8 cellular contexts compared by ENCODE assay signal in the genomic region with DNA sequence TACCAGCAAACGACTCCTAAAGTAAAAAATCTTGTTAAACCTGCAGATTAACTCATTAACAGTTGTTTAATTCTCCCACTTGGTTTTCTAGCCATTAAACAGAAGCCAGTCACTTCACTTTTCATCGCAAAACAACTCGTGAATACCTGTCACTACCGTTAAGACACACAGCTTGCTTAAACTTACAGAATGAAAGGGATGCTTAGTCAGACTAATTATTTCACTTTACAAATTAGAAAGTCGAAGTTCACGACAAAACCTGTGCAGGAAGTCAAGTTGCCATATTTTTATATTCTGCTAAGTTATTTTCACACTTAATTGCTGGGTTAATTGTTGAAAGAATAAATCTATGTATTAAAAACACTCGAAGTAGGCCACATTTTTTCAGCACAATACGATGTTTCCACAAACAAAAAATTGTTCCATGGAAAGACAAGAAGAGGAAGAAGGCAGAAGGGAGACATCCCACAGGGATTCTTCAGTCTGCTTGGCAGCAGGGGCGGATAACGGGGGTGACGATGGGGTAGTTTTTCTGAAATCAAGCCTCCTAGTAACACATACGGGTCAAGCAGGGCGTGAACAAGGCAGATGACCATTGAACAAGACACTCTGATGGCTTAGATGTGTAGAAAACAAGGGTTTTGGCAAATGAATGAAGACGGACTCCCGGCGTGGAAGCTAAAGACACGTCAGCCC. TPM values are rescaled to one million over a fixed set of nuclear protein-coding genes. Genes with fewer than 3 reads are reported as not detected.
A peak's percentile ranks its signal among the peaks of the same experiment; 100 is the strongest.
DNase-seq lines count a peak whose midpoint lies in the region; ATAC-seq and TF ChIP-seq lines count a peak whose summit lies in the region.

No MANE protein-coding gene starts in this region.

- H3K4me1 Mint-ChIP-seq in CD8-positive, alpha-beta T cell (ENCODE audit: low read depth) = peaks cover 58% of the 10 kb centered on the region

- H3K4me1 ChIP-seq in CD8-positive, alpha-beta T cell (ENCODE audit: insufficient read depth, low read length) = peaks cover 42% of the 10 kb centered on the region
- peaks cover 38 to 42% of the 10 kb centered on the region in 2 experiments for H3K4me1 ChIP-seq in neutrophil (ENCODE audit: control insufficient read depth in 1 of 2, insufficient read depth in 1 of 2, low read depth in 1 of 2, low read length in 1 of 2)

- H3K27ac Mint-ChIP-seq in CD8-positive, alpha-beta T cell = peak overlapping the region; percentile 80

- H3K36me3 Mint-ChIP-seq in CD8-positive, alpha-beta T cell = peaks cover 37% of the 10 kb centered on the region

- no peak for DNase-seq in CD8-positive, alpha-beta T cell
- DNase-seq in HFF-Myc (ENCODE audit: extremely low read depth, low read depth) = no peak
- peak; percentile 18 for DNase-seq in SW480 (ENCODE audit: low spot score)
- peak; percentile 58 to 65 for DNase-seq in erythroblast (lab: John Stamatoyannopoulos, UW)
- DNase-seq in GOT3 (lab: John Stamatoyannopoulos, UW) = no peak

- POLR2A ChIA-PET in CD8-positive, alpha-beta T cell (lab: Charles Lee) = interaction anchor here (1.4 kb wide), 1 partner anchor 77 kb away, joined by 6 read pairs; the partner anchor contains the start of genes CAGE1 and RIOK1

- peak overlapping the region; percentile 71 for H3K27ac ChIP-seq in CD8-positive, alpha-beta T cell (ENCODE audit: low read depth, low read length)
- H3K27ac ChIP-seq in neutrophil = peak overlapping the region; percentile 92

- TF ChIP-seq POLR2A in erythroblast (IDR thresholded peaks at IDR 0.05; ENCODE audit: low read length) = no peak

- H3K9me3 ChIP-seq in CD8-positive, alpha-beta T cell (ENCODE audit: low read length) = no peaks in the 10 kb centered on the region
- no peaks in the 10 kb centered on the region for H3K9me3 ChIP-seq in neutrophil

- H3K27me3 ChIP-seq in CD8-positive, alpha-beta T cell (ENCODE audit: insufficient read depth, low read length) = no peaks in the 10 kb centered on the region
- H3K27me3 ChIP-seq in neutrophil = no peaks in the 10 kb centered on the region

- H3K9me3 Mint-ChIP-seq in CD8-positive, alpha-beta T cell = no peaks in the 10 kb centered on the region

- peak overlapping the region; percentile 88 for H3K4me3 Mint-ChIP-seq in CD8-positive, alpha-beta T cell

- H3K27me3 Mint-ChIP-seq in CD8-positive, alpha-beta T cell (ENCODE audit: low read depth) = no peaks in the 10 kb centered on the region

- no peak for ATAC-seq in CD8-positive, alpha-beta T cell
- ATAC-seq in GM21367 (IDR thresholded peaks at IDR 0.05; ENCODE audit: unreplicated experiment) (no peak), HG03039 (IDR thresholded peaks at IDR 0.05; ENCODE audit: unreplicated experiment) (no peak)

- intact Hi-C loops in CD8-positive, alpha-beta T cell (cut with DNase I, micrococcal nuclease) = loop anchor here (2.0 to 5.0 kb wide), 5 partner anchors 280 to 1123 kb away; partner anchors contain the start of genes EEF1E1 (in 2 of the 2), BLOC1S5 (in 1 of the 2), SLC35B3 (in 1 of the 2) and SNRNP48 (in 1 of the 2)

- peak overlapping the region; percentile 76 for H3K4me3 ChIP-seq in CD8-positive, alpha-beta T cell (ENCODE audit: low read depth, low read length)
- peak overlapping the region; percentile 86 for H3K4me3 ChIP-seq in HFF-Myc (replicated peaks; ENCODE audit: low read depth, low read length)
- peak overlapping the region; percentile 95 for H3K4me3 ChIP-seq in neutrophil (ENCODE audit: low read depth in 1 of 2, low read length in 1 of 2)

- TF ChIP-seq CTCF in CD8-positive, alpha-beta T cell (IDR thresholded peaks at IDR 0.05) = no peak
- no peak for TF ChIP-seq CTCF in HFF-Myc (IDR thresholded peaks at IDR 0.05; ENCODE audit: low read depth, low read length, missing control alignments)
- no peak for TF ChIP-seq CTCF in neutrophil (IDR thresholded peaks at IDR 0.05)

- CTCF ChIA-PET in CD8-positive, alpha-beta T cell (lab: Charles Lee) = no interaction called here

- H3K36me3 ChIP-seq in CD8-positive, alpha-beta T cell (ENCODE audit: insufficient read depth, low read length) = peaks cover 21% of the 10 kb centered on the region
- peaks cover 26% of the 10 kb centered on the region for H3K36me3 ChIP-seq in neutrophil

RNA-seq across cellular contexts. Expression of gene SSR1, which starts 0.9 kb away (rescaled TPM):
- total RNA-seq in CD8-positive, alpha-beta T cell = 10 to 100 TPM; 40.5 to 42.5 TPM

Comparison
In these comparisons a context has a peak if more than half of its experiments do, and no peak if none do; other contexts are left out.
1. DNase-seq: peak in SW480 (single experiment) and erythroblast (2 of 2); none in CD8-positive, alpha-beta T cell (0 of 7), HFF-Myc (single experiment) and GOT3 (single experiment).
2. Peak in every context shown above with its lines, with median percentiles within 50 percentile points of each other: H3K4me3 ChIP-seq.